ENCODE assay signal across 1 cellular context in the genomic region with DNA sequence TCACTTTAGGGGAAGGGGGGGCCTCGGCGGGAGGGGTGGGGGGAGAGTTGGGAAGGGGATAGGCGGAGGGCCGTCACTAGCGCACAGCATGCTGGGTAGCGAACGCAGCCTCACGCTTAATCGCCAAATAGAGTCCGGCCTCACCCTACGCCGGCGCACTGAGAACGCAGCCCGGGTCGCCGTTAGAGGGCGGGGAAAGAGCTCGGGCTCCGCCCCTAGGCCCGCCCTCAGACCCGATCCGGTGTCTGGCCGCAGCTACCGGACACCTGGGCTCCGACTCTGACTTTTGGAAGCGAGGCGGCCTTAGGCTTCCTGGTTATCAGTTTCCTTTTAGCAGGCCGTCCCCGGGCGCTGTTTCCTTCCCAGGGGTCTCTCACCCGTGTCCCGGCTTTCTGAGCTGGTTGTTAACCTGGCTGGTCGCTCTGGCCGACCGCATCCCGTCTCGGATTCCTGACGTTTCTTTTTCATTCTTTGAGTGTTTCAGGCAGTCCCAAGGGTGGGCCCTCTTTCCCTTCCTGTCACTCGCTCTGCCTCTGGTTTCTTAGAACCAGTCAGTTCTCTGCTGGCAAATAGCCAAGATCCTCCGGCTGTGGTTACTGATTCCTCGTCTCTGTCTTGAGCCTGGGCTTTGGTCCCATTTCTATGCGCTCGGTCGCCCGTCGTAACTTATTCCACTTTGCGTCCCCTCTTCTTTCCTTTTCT.
TF ChIP-seq lines count a peak whose summit lies in the region.

No MANE protein-coding gene starts in this region.

TF ChIP-seq in K562, 482 proteins besides CTCF, POLR2A, EP300 and RAD21 (continued from another document and continues in another):
- TF ChIP-seq, protein P1, sequence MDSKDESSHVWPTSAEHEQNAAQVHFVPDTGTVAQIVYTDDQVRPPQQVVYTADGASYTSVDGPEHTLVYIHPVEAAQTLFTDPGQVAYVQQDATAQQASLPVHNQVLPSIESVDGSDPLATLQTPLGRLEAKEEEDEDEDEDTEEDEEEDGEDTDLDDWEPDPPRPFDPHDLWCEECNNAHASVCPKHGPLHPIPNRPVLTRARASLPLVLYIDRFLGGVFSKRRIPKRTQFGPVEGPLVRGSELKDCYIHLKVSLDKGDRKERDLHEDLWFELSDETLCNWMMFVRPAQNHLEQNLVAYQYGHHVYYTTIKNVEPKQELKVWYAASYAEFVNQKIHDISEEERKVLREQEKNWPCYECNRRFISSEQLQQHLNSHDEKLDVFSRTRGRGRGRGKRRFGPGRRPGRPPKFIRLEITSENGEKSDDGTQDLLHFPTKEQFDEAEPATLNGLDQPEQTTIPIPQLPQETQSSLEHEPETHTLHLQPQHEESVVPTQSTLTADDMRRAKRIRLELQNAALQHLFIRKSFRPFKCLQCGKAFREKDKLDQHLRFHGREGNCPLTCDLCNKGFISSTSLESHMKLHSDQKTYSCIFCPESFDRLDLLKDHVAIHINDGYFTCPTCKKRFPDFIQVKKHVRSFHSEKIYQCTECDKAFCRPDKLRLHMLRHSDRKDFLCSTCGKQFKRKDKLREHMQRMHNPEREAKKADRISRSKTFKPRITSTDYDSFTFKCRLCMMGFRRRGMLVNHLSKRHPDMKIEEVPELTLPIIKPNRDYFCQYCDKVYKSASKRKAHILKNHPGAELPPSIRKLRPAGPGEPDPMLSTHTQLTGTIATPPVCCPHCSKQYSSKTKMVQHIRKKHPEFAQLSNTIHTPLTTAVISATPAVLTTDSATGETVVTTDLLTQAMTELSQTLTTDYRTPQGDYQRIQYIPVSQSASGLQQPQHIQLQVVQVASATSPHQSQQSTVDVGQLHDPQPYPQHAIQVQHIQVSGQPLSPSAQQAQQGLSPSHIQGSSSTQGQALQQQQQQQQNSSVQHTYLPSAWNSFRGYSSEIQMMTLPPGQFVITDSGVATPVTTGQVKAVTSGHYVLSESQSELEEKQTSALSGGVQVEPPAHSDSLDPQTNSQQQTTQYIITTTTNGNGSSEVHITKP (IDR thresholded peaks at IDR 0.05; ENCODE audit: partially characterized antibody): no peak
- no peak for TF ChIP-seq PCBP1 (IDR thresholded peaks at IDR 0.05; ENCODE audit: low read depth, low read length, poor library complexity, severe bottlenecking)
- no peak for TF ChIP-seq NR4A1 (CRISPR knock-in tag; IDR thresholded peaks at IDR 0.05)
- TF ChIP-seq NR4A1 (tag; IDR thresholded peaks at IDR 0.05): no peak
- TF ChIP-seq RBM22 (IDR thresholded peaks at IDR 0.05; ENCODE audit: low read depth, low read length, poor library complexity, severe bottlenecking): no peak
- no peak for TF ChIP-seq SNRNP70 (optimal IDR thresholded peaks at IDR 0.05; ENCODE audit: low read depth, low read length)
- no peak for TF ChIP-seq PURB (CRISPR knock-in tag; IDR thresholded peaks at IDR 0.05; ENCODE audit: low read depth)
- no peak for TF ChIP-seq HNRNPK (IDR thresholded peaks at IDR 0.05; ENCODE audit: low read depth, low read length, poor library complexity, severe bottlenecking)
- TF ChIP-seq SPI1 (IDR thresholded peaks at IDR 0.05; ENCODE audit: borderline replicate concordance, low read depth, low read length): no peak
- no peak for TF ChIP-seq FOXA3 (CRISPR knock-in tag; conservative IDR thresholded peaks at IDR 0.05 in 1 of 2, IDR thresholded peaks at IDR 0.05 in 1 of 2)
- TF ChIP-seq TSC22D4 (tag; IDR thresholded peaks at IDR 0.05): no peak
- TF ChIP-seq SUPT5H (IDR thresholded peaks at IDR 0.05): peak; percentile 76; the same call in 1 of the 2 replicates
- peak; percentile 91 for TF ChIP-seq SMAD1 (IDR thresholded peaks at IDR 0.05; ENCODE audit: low read depth, low read length, partially characterized antibody)
- no peak for TF ChIP-seq XRCC5 (IDR thresholded peaks at IDR 0.05; ENCODE audit: low read depth, low read length)
- TF ChIP-seq U2AF2 (optimal IDR thresholded peaks at IDR 0.05; ENCODE audit: low read depth, low read length): no peak
- peak; percentile 1; the same call in 1 of the 2 replicates for TF ChIP-seq KAT7 (CRISPR knock-in tag; IDR thresholded peaks at IDR 0.05; ENCODE audit: borderline replicate concordance)
- no peak for TF ChIP-seq ZBTB1 (CRISPR knock-in tag; IDR thresholded peaks at IDR 0.05; ENCODE audit: borderline replicate concordance, low read depth)
- TF ChIP-seq ZNF717 (CRISPR knock-in tag; IDR thresholded peaks at IDR 0.05): no peak
- TF ChIP-seq, protein P2, sequence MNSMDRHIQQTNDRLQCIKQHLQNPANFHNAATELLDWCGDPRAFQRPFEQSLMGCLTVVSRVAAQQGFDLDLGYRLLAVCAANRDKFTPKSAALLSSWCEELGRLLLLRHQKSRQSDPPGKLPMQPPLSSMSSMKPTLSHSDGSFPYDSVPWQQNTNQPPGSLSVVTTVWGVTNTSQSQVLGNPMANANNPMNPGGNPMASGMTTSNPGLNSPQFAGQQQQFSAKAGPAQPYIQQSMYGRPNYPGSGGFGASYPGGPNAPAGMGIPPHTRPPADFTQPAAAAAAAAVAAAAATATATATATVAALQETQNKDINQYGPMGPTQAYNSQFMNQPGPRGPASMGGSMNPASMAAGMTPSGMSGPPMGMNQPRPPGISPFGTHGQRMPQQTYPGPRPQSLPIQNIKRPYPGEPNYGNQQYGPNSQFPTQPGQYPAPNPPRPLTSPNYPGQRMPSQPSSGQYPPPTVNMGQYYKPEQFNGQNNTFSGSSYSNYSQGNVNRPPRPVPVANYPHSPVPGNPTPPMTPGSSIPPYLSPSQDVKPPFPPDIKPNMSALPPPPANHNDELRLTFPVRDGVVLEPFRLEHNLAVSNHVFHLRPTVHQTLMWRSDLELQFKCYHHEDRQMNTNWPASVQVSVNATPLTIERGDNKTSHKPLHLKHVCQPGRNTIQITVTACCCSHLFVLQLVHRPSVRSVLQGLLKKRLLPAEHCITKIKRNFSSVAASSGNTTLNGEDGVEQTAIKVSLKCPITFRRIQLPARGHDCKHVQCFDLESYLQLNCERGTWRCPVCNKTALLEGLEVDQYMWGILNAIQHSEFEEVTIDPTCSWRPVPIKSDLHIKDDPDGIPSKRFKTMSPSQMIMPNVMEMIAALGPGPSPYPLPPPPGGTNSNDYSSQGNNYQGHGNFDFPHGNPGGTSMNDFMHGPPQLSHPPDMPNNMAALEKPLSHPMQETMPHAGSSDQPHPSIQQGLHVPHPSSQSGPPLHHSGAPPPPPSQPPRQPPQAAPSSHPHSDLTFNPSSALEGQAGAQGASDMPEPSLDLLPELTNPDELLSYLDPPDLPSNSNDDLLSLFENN (IDR thresholded peaks at IDR 0.05; ENCODE audit: low read depth in 2 of 2, low read length in 2 of 2): no peak
- TF ChIP-seq, protein P3, sequence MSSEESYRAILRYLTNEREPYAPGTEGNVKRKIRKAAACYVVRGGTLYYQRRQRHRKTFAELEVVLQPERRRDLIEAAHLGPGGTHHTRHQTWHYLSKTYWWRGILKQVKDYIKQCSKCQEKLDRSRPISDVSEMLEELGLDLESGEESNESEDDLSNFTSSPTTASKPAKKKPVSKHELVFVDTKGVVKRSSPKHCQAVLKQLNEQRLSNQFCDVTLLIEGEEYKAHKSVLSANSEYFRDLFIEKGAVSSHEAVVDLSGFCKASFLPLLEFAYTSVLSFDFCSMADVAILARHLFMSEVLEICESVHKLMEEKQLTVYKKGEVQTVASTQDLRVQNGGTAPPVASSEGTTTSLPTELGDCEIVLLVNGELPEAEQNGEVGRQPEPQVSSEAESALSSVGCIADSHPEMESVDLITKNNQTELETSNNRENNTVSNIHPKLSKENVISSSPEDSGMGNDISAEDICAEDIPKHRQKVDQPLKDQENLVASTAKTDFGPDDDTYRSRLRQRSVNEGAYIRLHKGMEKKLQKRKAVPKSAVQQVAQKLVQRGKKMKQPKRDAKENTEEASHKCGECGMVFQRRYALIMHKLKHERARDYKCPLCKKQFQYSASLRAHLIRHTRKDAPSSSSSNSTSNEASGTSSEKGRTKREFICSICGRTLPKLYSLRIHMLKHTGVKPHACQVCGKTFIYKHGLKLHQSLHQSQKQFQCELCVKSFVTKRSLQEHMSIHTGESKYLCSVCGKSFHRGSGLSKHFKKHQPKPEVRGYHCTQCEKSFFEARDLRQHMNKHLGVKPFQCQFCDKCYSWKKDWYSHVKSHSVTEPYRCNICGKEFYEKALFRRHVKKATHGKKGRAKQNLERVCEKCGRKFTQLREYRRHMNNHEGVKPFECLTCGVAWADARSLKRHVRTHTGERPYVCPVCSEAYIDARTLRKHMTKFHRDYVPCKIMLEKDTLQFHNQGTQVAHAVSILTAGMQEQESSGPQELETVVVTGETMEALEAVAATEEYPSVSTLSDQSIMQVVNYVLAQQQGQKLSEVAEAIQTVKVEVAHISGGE (CRISPR knock-in tag; IDR thresholded peaks at IDR 0.05): peak in 1 of 3 experiments; percentile 50; a peak in 1 of 6 replicates
- TF ChIP-seq POLR3A (IDR thresholded peaks at IDR 0.05; ENCODE audit: borderline replicate concordance, extremely low read depth, insufficient read depth, insufficient read length): no peak
- TF ChIP-seq ZNF12 (CRISPR knock-in tag; IDR thresholded peaks at IDR 0.05): no peak
- peak; percentile 73 for TF ChIP-seq ARID1B (IDR thresholded peaks at IDR 0.05)
- peak; percentile 86 for TF ChIP-seq ZNF121 (CRISPR knock-in tag; conservative IDR thresholded peaks at IDR 0.05)
- no peak for TF ChIP-seq ZSCAN32 (CRISPR knock-in tag; IDR thresholded peaks at IDR 0.05)
- TF ChIP-seq, protein P4, sequence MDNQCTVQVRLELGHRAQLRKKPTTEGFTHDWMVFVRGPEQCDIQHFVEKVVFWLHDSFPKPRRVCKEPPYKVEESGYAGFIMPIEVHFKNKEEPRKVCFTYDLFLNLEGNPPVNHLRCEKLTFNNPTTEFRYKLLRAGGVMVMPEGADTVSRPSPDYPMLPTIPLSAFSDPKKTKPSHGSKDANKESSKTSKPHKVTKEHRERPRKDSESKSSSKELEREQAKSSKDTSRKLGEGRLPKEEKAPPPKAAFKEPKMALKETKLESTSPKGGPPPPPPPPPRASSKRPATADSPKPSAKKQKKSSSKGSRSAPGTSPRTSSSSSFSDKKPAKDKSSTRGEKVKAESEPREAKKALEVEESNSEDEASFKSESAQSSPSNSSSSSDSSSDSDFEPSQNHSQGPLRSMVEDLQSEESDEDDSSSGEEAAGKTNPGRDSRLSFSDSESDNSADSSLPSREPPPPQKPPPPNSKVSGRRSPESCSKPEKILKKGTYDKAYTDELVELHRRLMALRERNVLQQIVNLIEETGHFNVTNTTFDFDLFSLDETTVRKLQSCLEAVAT (IDR thresholded peaks at IDR 0.05): peak in 1 of 2 experiments; percentile 89; a peak in 2 of 4 replicates
- peak in 1 of 2 experiments; percentile 17; a peak in 1 of 4 replicates for TF ChIP-seq SIN3A (IDR thresholded peaks at IDR 0.05; ENCODE audit: borderline replicate concordance in 2 of 2, control insufficient read depth in 1 of 2, low read depth in 2 of 2, low read length in 2 of 2)
- TF ChIP-seq XRCC4 (IDR thresholded peaks at IDR 0.05; ENCODE audit: extremely low read depth, insufficient read depth, insufficient read length): no peak
- no peak; the same call in 1 of the 2 replicates for TF ChIP-seq ZC3H8 (IDR thresholded peaks at IDR 0.05)
- TF ChIP-seq MEF2A (IDR thresholded peaks at IDR 0.05; ENCODE audit: control insufficient read depth, low read depth, low read length): 0 out of 2 replicates have a peak, but pooled peaks have one; percentile 4
- peak; percentile 57 for TF ChIP-seq ZFX (CRISPR knock-in tag; IDR thresholded peaks at IDR 0.05)
- peak; percentile 64; the same call in 1 of the 2 replicates for TF ChIP-seq MTA3 (IDR thresholded peaks at IDR 0.05; ENCODE audit: borderline replicate concordance)
